ENCODE assay signal across 8 cellular contexts in the genomic region with DNA sequence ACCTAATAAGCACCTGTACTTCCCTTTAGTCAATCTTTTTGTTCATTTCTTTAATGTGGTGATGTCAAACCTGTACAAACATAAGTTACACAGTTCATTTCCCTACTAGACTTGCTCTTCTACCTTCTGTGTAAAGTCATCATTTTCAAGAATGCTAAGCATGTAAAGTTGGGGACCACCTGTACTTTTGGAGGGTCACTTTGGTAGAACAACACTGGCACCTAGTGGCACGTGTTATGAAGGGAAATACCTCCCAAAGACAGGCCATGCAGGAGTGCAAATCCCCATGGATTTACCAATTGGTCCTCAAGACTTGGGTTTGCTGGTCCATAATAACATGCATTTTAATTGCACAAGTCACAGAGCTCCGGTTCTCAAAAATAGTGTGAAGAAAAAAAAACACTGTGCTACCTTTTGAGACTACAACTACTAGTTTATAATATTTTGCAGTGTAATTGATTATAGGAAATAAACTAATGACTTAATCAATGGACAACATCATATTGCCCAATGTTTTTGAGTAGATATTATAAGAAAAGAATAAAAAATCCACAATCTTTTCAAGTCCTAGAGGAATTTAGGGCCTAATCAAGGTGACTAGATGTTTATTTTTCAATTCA.
DNase-seq lines count a peak whose midpoint lies in the region; ATAC-seq, FAIRE-seq and TF ChIP-seq lines count a peak whose summit lies in the region.

No MANE protein-coding gene starts in this region.

- no peak overlapping the region for H3K27ac Mint-ChIP-seq in nephron progenitor cell

- dilution Hi-C loops in endothelial cell of umbilical vein (cut with MboI; ENCODE audit: extremely low pct_ligation_motif_present, low sequenced_read_pairs): no loop called here

- no peaks in the 10 kb centered on the region for H3K36me3 Mint-ChIP-seq in nephron progenitor cell (ENCODE audit: low read depth)

- H3K4me3 Mint-ChIP-seq in nephron progenitor cell: no peak overlapping the region

- peaks cover 21% of the 10 kb centered on the region for H3K27me3 Mint-ChIP-seq in nephron progenitor cell (ENCODE audit: low read depth, poor library complexity)

- H3K27me3 ChIP-seq in Panc1 (ENCODE audit: control insufficient read depth, insufficient read depth, low read length) (no peaks in the 10 kb centered on the region), endothelial cell of umbilical vein (ENCODE audit: control insufficient read depth in 2 of 2, insufficient read depth in 2 of 2, low read length in 2 of 2) (peaks cover 0 to 2% of the 10 kb centered on the region in 2 experiments)

- no peak overlapping the region for H2AFZ ChIP-seq in endothelial cell of umbilical vein (ENCODE audit: low read depth, low read length)

- H3K9ac ChIP-seq in endothelial cell of umbilical vein (replicated peaks; ENCODE audit: extremely low read depth, insufficient read depth, low read length): no peak overlapping the region

- POLR2A ChIA-PET in Panc1 (lab: Charles Lee) (no interaction called here), endothelial cell of umbilical vein (lab: Charles Lee) (no interaction called here)

- TF ChIP-seq POLR2A in endothelial cell of umbilical vein (IDR thresholded peaks at IDR 0.05; ENCODE audit: low read depth, low read length): no peak

- peak; percentile 72 for TF ChIP-seq CTCF in C4-2B (conservative IDR thresholded peaks at IDR 0.05)
- TF ChIP-seq CTCF in Panc1 (IDR thresholded peaks at IDR 0.05): peak; percentile 75
- peak; percentile 37 to 53 for TF ChIP-seq CTCF in endothelial cell of umbilical vein (IDR thresholded peaks at IDR 0.05; ENCODE audit: extremely low read depth in 1 of 2, insufficient read depth in 1 of 2, low read depth in 1 of 2, low read length in 2 of 2)
- peak; percentile 69 for TF ChIP-seq CTCF in nephron progenitor cell (IDR thresholded peaks at IDR 0.05)

- no peaks in the 10 kb centered on the region for H3K9me1 ChIP-seq in endothelial cell of umbilical vein (replicated peaks; ENCODE audit: control insufficient read depth, extremely low read depth, insufficient read depth, low read length)

- no peaks in the 10 kb centered on the region for H4K20me1 ChIP-seq in endothelial cell of umbilical vein (replicated peaks; ENCODE audit: control insufficient read depth, extremely low read depth, insufficient read depth, low read length)

- ATAC-seq in GM19023 (IDR thresholded peaks at IDR 0.05; ENCODE audit: unreplicated experiment): peak; percentile 55
- ATAC-seq in Panc1: peak; percentile 93
- no peak for ATAC-seq in GM19324 (IDR thresholded peaks at IDR 0.05; ENCODE audit: low FRiP score, unreplicated experiment)
- no peak for ATAC-seq in HG02840 (IDR thresholded peaks at IDR 0.05; ENCODE audit: low FRiP score, unreplicated experiment)
- no peak for ATAC-seq in HG03460 (IDR thresholded peaks at IDR 0.05; ENCODE audit: unreplicated experiment)

- BruUV-seq in Panc1 (replicated peaks; lab: Mats Ljungman, UMichigan): no TSS peak
- BruUV-seq in endothelial cell of umbilical vein (replicated peaks; lab: Mats Ljungman, UMichigan): no TSS peak

- H3K4me3 ChIP-seq in Panc1 (ENCODE audit: low read depth in 2 of 2, low read length in 2 of 2) (no peak overlapping the region), endothelial cell of umbilical vein (replicated peaks in 1 of 3; ENCODE audit: insufficient read depth in 1 of 3, low read depth in 1 of 3, low read length in 3 of 3) (no peak overlapping the region)

- DNase-seq in Panc1 (ENCODE audit: low read depth, low spot score) (peak; percentile 43), endothelial cell of umbilical vein (ENCODE audit: low read depth, low spot score) (peak; percentile 65), nephron progenitor cell (peak; percentile 52)

- FAIRE-seq in endothelial cell of umbilical vein (lab: Jason Lieb, UNC): peak; percentile 77

- no peaks in the 10 kb centered on the region for H3K79me2 ChIP-seq in endothelial cell of umbilical vein (ENCODE audit: control insufficient read depth, insufficient read depth, low read length)

- no peaks in the 10 kb centered on the region for H3K9me3 Mint-ChIP-seq in nephron progenitor cell

- no peaks in the 10 kb centered on the region for H3K4me1 ChIP-seq in Panc1 (ENCODE audit: control insufficient read depth, insufficient read depth, low read length)
- H3K4me1 ChIP-seq in endothelial cell of umbilical vein (ENCODE audit: control insufficient read depth, extremely low read depth, insufficient read depth, low read length): no peaks in the 10 kb centered on the region

- in situ Hi-C loops in Panc1 (cut with HindIII; ENCODE audit: low pct_unique_long_range_greater_than_20kb, low sequenced_read_pairs): no loop called here

- peaks cover 9% of the 10 kb centered on the region for H3K4me1 Mint-ChIP-seq in nephron progenitor cell

- intact Hi-C loops in Panc1 (cut with micrococcal nuclease; ENCODE audit: unreplicated experiment): loop anchor here (1.0 to 10.0 kb wide), 3 partner anchors 430 to 828 kb away; no protein-coding TSS in a partner anchor
- intact Hi-C loops in endothelial cell of umbilical vein (cut with micrococcal nuclease): loop anchor here (1.0 to 10.0 kb wide), 8 partner anchors 430 to 1198 kb away; no protein-coding TSS in a partner anchor

- CTCF ChIA-PET in Panc1 (lab: Charles Lee): interaction anchor here (0.7 to 0.8 kb wide), 2 partner anchors 430 to 720 kb away, joined by 3 to 9 read pairs; no protein-coding TSS in a partner anchor
- CTCF ChIA-PET in endothelial cell of umbilical vein (lab: Charles Lee): interaction anchor here (1.0 to 5.7 kb wide), 3 partner anchors 396 to 435 kb away, joined by 3 to 57 read pairs (median 27); no protein-coding TSS in a partner anchor

- H3K27ac ChIP-seq in C4-2B (no peak overlapping the region), Panc1 (ENCODE audit: low read length) (no peak overlapping the region), endothelial cell of umbilical vein (ENCODE audit: insufficient read depth, low read depth, low read length) (no peak overlapping the region)

- H3K36me3 ChIP-seq in Panc1 (ENCODE audit: control insufficient read depth, insufficient read depth, low read length) (no peaks in the 10 kb centered on the region), endothelial cell of umbilical vein (ENCODE audit: control insufficient read depth in 2 of 2, extremely low read depth in 1 of 2, insufficient read depth in 2 of 2, low read length in 2 of 2) (no peaks in the 10 kb centered on the region)

- no peaks in the 10 kb centered on the region for H3K9me3 ChIP-seq in Panc1 (ENCODE audit: control insufficient read depth, insufficient read depth, low read depth, low read length)
- H3K9me3 ChIP-seq in endothelial cell of umbilical vein (replicated peaks; ENCODE audit: control insufficient read depth, insufficient read depth, low read length): no peaks in the 10 kb centered on the region

- H3K4me2 ChIP-seq in endothelial cell of umbilical vein (ENCODE audit: insufficient read depth, low read length): no peak overlapping the region

TF ChIP-seq in endothelial cell of umbilical vein, 7 proteins besides CTCF, POLR2A, EP300 and RAD21:
- TF ChIP-seq GATA2 (IDR thresholded peaks at IDR 0.05; ENCODE audit: insufficient read depth, insufficient read length, low read depth, low read length): no peak
- TF ChIP-seq, protein P1, sequence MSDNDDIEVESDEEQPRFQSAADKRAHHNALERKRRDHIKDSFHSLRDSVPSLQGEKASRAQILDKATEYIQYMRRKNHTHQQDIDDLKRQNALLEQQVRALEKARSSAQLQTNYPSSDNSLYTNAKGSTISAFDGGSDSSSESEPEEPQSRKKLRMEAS (IDR thresholded peaks at IDR 0.05; ENCODE audit: insufficient read depth, insufficient read length): peak; percentile 48
- TF ChIP-seq EZH2 (IDR thresholded peaks at IDR 0.05; ENCODE audit: borderline replicate concordance, low read depth, low read length, severe bottlenecking): no peak
- TF ChIP-seq MYC (IDR thresholded peaks at IDR 0.05; ENCODE audit: low read depth, low read length): no peak
- TF ChIP-seq JUN (IDR thresholded peaks at IDR 0.05; ENCODE audit: borderline replicate concordance, insufficient read depth, insufficient read length, low read depth): no peak

Comparison
In these comparisons a context has a peak if more than half of its experiments do, and no peak if none do; other contexts are left out.
1. ATAC-seq: peak in GM19023 (single experiment) and Panc1 (single experiment); none in GM19324 (single experiment), HG02840 (single experiment) and HG03460 (single experiment).
2. Peak in every context shown above with its lines, with median percentiles within 50 percentile points of each other: CTCF ChIP-seq and DNase-seq.